In genomic region chr7:132317856-132318255, GRCh38 we compare ENCODE assay signal across 1 cellular context.
TF ChIP-seq lines count a peak whose summit lies in the region.

No MANE protein-coding gene starts in this region.

TF ChIP-seq in H1, 55 proteins besides CTCF, POLR2A, EP300 and RAD21:
- TF ChIP-seq KDM5A (IDR thresholded peaks at IDR 0.05; ENCODE audit: low read length) (no peak), TEAD4 (IDR thresholded peaks at IDR 0.05; ENCODE audit: low read depth, low read length) (no peak), PHF8 (conservative IDR thresholded peaks at IDR 0.05; ENCODE audit: low read depth, low read length) (no peak), GABPA (IDR thresholded peaks at IDR 0.05; ENCODE audit: borderline replicate concordance, insufficient read depth, low read length) (no peak), SIRT6 (IDR thresholded peaks at IDR 0.05; ENCODE audit: low read length) (no peak), SP2 (IDR thresholded peaks at IDR 0.05; ENCODE audit: low read length) (no peak), RBBP5 (IDR thresholded peaks at IDR 0.05; ENCODE audit: borderline replicate concordance, low read depth, low read length) (no peak), CTBP2 (IDR thresholded peaks at IDR 0.05; ENCODE audit: borderline replicate concordance, insufficient read depth, insufficient read length, low read length) (no peak)
